ENCODE assay signal across 9 cellular contexts in genomic region chr19:2048959-2049740, GRCh38. TPM values are rescaled to one million over a fixed set of nuclear protein-coding genes. Genes with fewer than 3 reads are reported as not detected.
DNase-seq lines count a peak whose midpoint lies in the region; ATAC-seq, FAIRE-seq and TF ChIP-seq lines count a peak whose summit lies in the region.
"Had no signal": no experiment of that assay in that cellular context is flagged by ENCODE, and none has a peak within 500 bp of the region (broad histone marks: within the 10 kb centered on the region; RNA-seq: fewer than 3 reads in every experiment).

No MANE protein-coding gene starts in this region.

- peak overlapping the region; percentile 70 for H3K9ac ChIP-seq in GM12878 (ENCODE audit: control insufficient read depth, insufficient read depth, low read length)

- peaks cover 14% of the 10 kb centered on the region for H4K20me1 ChIP-seq in GM12878 (ENCODE audit: control insufficient read depth, insufficient read depth)

- H3K9me3 ChIP-seq in GM12878 (replicated peaks; ENCODE audit: control insufficient read depth, insufficient read depth, low read length) (no peaks in the 10 kb centered on the region), suprapubic skin (no peaks in the 10 kb centered on the region)

- H3K27ac Mint-ChIP-seq in T-helper 2 cell treated with Interferon-gamma antibody and Interleukin-4, amounts not matched to agents 5 μg/mL and 100 μg/mL, for 36 hours = peak overlapping the region; percentile 75

- TF ChIP-seq EP300 in GM12878 (IDR thresholded peaks at IDR 0.05; ENCODE audit: borderline replicate concordance in 1 of 2, control insufficient read depth in 1 of 2, low read depth in 2 of 2, low read length in 2 of 2) = no peak
- TF ChIP-seq EP300 in suprapubic skin (IDR thresholded peaks at IDR 0.05) = no peak

- SMC1A ChIA-PET in GM12878 (lab: Charles Lee; ENCODE audit: uncharacterized antibody, unreplicated experiment) = interaction anchor here (0.8 to 2.2 kb wide), 5 partner anchors 19 to 180 kb away, joined by 3 to 9 read pairs (median 4); no protein-coding TSS in a partner anchor

- RAD21 ChIA-PET in GM12878 (lab: Charles Lee; ENCODE audit: unreplicated experiment) = no interaction called here

- CTCF ChIA-PET in GM12878 (lab: Yijun Ruan, JAX) = interaction anchor here (1.0 to 2.3 kb wide), 6 partner anchors 13 to 152 kb away, joined by 3 to 7 read pairs (median 5); partner anchors contain the start of gene MOB3A

- H3K36me3 ChIP-seq in GM12878 (ENCODE audit: control insufficient read depth in 2 of 2, insufficient read depth in 2 of 2, low read length in 1 of 2) = peaks cover 4 to 11% of the 10 kb centered on the region in 2 experiments; a peak in 3 of 4 replicates
- peaks cover 28% of the 10 kb centered on the region for H3K36me3 ChIP-seq in suprapubic skin

- POLR2A ChIA-PET in GM12878 (lab: Charles Lee) = interaction anchor here (0.5 to 1.8 kb wide), 7 partner anchors 10 to 45 kb away, joined by 3 to 11 read pairs (median 4); no protein-coding TSS in a partner anchor

- H3K27me3 ChIP-seq in GM12878 (replicated peaks in 1 of 2; ENCODE audit: control insufficient read depth in 2 of 2, insufficient read depth in 2 of 2, low read length in 1 of 2) (no peaks in the 10 kb centered on the region), layer of hippocampus (ENCODE audit: control insufficient read depth, insufficient read depth, low read length) (no peaks in the 10 kb centered on the region), suprapubic skin (no peaks in the 10 kb centered on the region)

- peak; percentile 46 for TF ChIP-seq POLR2A in GM12878 (IDR thresholded peaks at IDR 0.05; ENCODE audit: low read depth, low read length)
- no peak for TF ChIP-seq POLR2A in suprapubic skin (IDR thresholded peaks at IDR 0.05)

- H3K79me2 ChIP-seq in GM12878 (ENCODE audit: control insufficient read depth, insufficient read depth, low read length) = peaks cover 64% of the 10 kb centered on the region

- no peak for FAIRE-seq in GM12878 (lab: Jason Lieb, UNC)

- no peak for TF ChIP-seq RAD21 in GM12878 (IDR thresholded peaks at IDR 0.05; ENCODE audit: insufficient read depth, low read depth, low read length)

- peak overlapping the region; percentile 91 for H3K4me2 ChIP-seq in GM12878 (ENCODE audit: control insufficient read depth, insufficient read depth)

- no TSS peak for BruUV-seq in GM12878 (replicated peaks; lab: Mats Ljungman, UMichigan)

- 8% methylated on average over 27 of the region's 27 CpGs for whole genome bisulfite sequencing in GM12878 (ENCODE audit: insufficient coverage, insufficient replicate concordance, low lambda C conversion rate, missing lambda C conversion rate)
- WGBS in suprapubic skin = 34% methylated on average over 16 of the region's 27 CpGs

- peak overlapping the region; percentile 79 for H3K27ac ChIP-seq in GM12878 (ENCODE audit: control insufficient read depth, insufficient read depth)
- peak overlapping the region; percentile 95 for H3K27ac ChIP-seq in layer of hippocampus (ENCODE audit: low read depth, low read length)
- H3K27ac ChIP-seq in suprapubic skin = peak overlapping the region; percentile 93

- in situ Hi-C loops in GM12878 (cut with MboI) = no loop called here
- in situ Hi-C loops in KBM-7 (cut with MboI; ENCODE audit: low pct_unique_long_range_greater_than_20kb, low sequenced_read_pairs) = no loop called here

- TF ChIP-seq CTCF in GM12878 (IDR thresholded peaks at IDR 0.05 in 2 of 3, conservative IDR thresholded peaks at IDR 0.05 in 1 of 3; ENCODE audit: control insufficient read depth in 2 of 3, extremely low read depth in 1 of 3, insufficient read depth in 1 of 3, low read depth in 3 of 3, low read length in 3 of 3) = no peak
- no peak for TF ChIP-seq CTCF in suprapubic skin (IDR thresholded peaks at IDR 0.05)

- peaks cover 16% of the 10 kb centered on the region for H3K36me3 Mint-ChIP-seq in T-helper 2 cell treated with Interferon-gamma antibody and Interleukin-4, amounts not matched to agents 5 μg/mL and 100 μg/mL, for 36 hours (ENCODE audit: low read depth)

- H2AFZ ChIP-seq in GM12878 (ENCODE audit: control insufficient read depth, low read depth, low read length) = no peak overlapping the region

- H3K4me3 ChIP-seq in GM12878 = peak overlapping the region; percentile 83
- H3K4me3 ChIP-seq in suprapubic skin = peak overlapping the region; percentile 85

- peak overlapping the region; percentile 85 for H3K4me3 Mint-ChIP-seq in T-helper 2 cell treated with Interferon-gamma antibody and Interleukin-4, amounts not matched to agents 5 μg/mL and 100 μg/mL, for 36 hours

- no peak for DNase-seq in T-helper 2 cell treated with Interferon-gamma antibody and Interleukin-4, amounts not matched to agents 5 μg/mL and 100 μg/mL, for 36 hours (ENCODE audit: low spot score)
- DNase-seq in T-helper 2 cell (no peak), GM12878 (ENCODE audit: low read depth, low spot score) (no peak), suprapubic skin (ENCODE audit: low spot score in 2 of 2) (peak; percentile 71 to 78), KBM-7 (no peak)

- peaks cover 19% of the 10 kb centered on the region for H3K4me1 Mint-ChIP-seq in T-helper 2 cell treated with Interferon-gamma antibody and Interleukin-4, amounts not matched to agents 5 μg/mL and 100 μg/mL, for 36 hours (ENCODE audit: low read depth)

- no peaks in the 10 kb centered on the region for H3K27me3 Mint-ChIP-seq in T-helper 2 cell treated with Interferon-gamma antibody and Interleukin-4, amounts not matched to agents 5 μg/mL and 100 μg/mL, for 36 hours (ENCODE audit: low read depth)

- H3K4me1 ChIP-seq in GM12878 (ENCODE audit: control insufficient read depth, insufficient read depth, low read length) (peaks cover 47% of the 10 kb centered on the region), suprapubic skin (peaks cover 85% of the 10 kb centered on the region)

- intact Hi-C loops in GM12878 (cut with micrococcal nuclease; ENCODE audit: unreplicated experiment) = no loop called here

- ATAC-seq in GM12878 = no peak
- no peak for ATAC-seq in GM21717 (IDR thresholded peaks at IDR 0.05; ENCODE audit: unreplicated experiment)
- no peak for ATAC-seq in HG02884 (IDR thresholded peaks at IDR 0.05; ENCODE audit: unreplicated experiment)

- no peaks in the 10 kb centered on the region for H3K9me3 Mint-ChIP-seq in T-helper 2 cell treated with Interferon-gamma antibody and Interleukin-4, amounts not matched to agents 5 μg/mL and 100 μg/mL, for 36 hours

RNA-seq across cellular contexts. Expression of gene MKNK2, which starts 1.9 kb away (rescaled TPM):
- 200 and 243 TPM in 2 replicates for total RNA-seq in GM12878 (2013; cell fraction: nucleolus; rRNA removed)
- 159 and 168 TPM in 2 replicates for total RNA-seq in GM12878 (2014; rRNA removed)
- total RNA-seq in GM12878 (2014; rRNA removed; fragmentation: Illumina TruSeq; extraction: Trizol) = 70.3 and 77.9 TPM in 2 replicates
- total RNA-seq in GM12878 (2021) = 365 and 378 TPM in 2 replicates
- 99.4 TPM for polyA plus RNA-seq in GM12878 (2011; ENCODE audit: low read depth)
- 113 and 223 TPM in 2 replicates for polyA plus RNA-seq in GM12878 (2011; rRNA removed)
- 264 and 354 TPM in 2 replicates for polyA plus RNA-seq in GM12878 (2011; cell fraction: cytosol; rRNA removed)
- polyA plus RNA-seq in GM12878 (2011; cell fraction: nucleus; rRNA removed) = 566 and 615 TPM in 2 replicates
- 257 and 345 TPM in 2 replicates for polyA plus RNA-seq in GM12878 (2012)
- polyA plus RNA-seq in GM12878 (2014; fragmentation: Illumina TruSeq; extraction: Trizol) = 29.6 and 61.9 TPM in 2 replicates
- polyA plus RNA-seq in GM12878 (2014; fragmentation: Nextera tagmentation; extraction: Ambion mirVana) = 10 to 100 TPM in 1 of 2 experiments, 1 to 10 TPM in 1; 9.6 to 17.6 TPM
- polyA plus RNA-seq in GM12878 (2014; rRNA removed) = 195 and 218 TPM in 2 replicates
- polyA plus RNA-seq in GM12878 (2016; fragmentation: Nextera tagmentation; extraction: Ambion mirVana) = 10 to 100 TPM; 38.3 to 53.3 TPM
- polyA minus RNA-seq in GM12878 (2011; rRNA and poly(A)+ RNA removed) = 188 and 408 TPM in 2 replicates
- polyA minus RNA-seq in GM12878 (2011; cell fraction: cytosol; rRNA and poly(A)+ RNA removed) = 223 and 291 TPM in 2 replicates
- polyA minus RNA-seq in GM12878 (2011; cell fraction: nucleus; rRNA and poly(A)+ RNA removed) = 114 and 130 TPM in 2 replicates
- 100 to 1,000 TPM; 209 to 249 (median 219) TPM for total RNA-seq in suprapubic skin

RNA-seq across cellular contexts. Expression of gene BTBD2, which starts 33.6 kb away (rescaled TPM):
- 28.6 and 36.5 TPM in 2 replicates for total RNA-seq in GM12878 (2013; cell fraction: nucleolus; rRNA removed)
- total RNA-seq in GM12878 (2014; rRNA removed) (18.3 and 19.9 TPM in 2 replicates), GM12878 (2014; rRNA removed; fragmentation: Illumina TruSeq; extraction: Trizol) (8.2 and 10.6 TPM in 2 replicates), GM12878 (2021) (62.2 and 66.2 TPM in 2 replicates), suprapubic skin (100 to 1,000 TPM in 1 of 4 donors, 10 to 100 TPM in 3; 83.0 to 101 (median 90.3) TPM)
- 14.1 TPM for polyA plus RNA-seq in GM12878 (2011; ENCODE audit: low read depth)
- polyA plus RNA-seq in GM12878 (2011; rRNA removed) (8.8 and 18.6 TPM in 2 replicates), GM12878 (2014; fragmentation: Illumina TruSeq; extraction: Trizol) (3.2 and 10.1 TPM in 2 replicates), GM12878 (2014; fragmentation: Nextera tagmentation; extraction: Ambion mirVana) (under 1 TPM; 0.13 to 0.37 TPM), GM12878 (2014; rRNA removed) (45.4 and 50.9 TPM in 2 replicates), GM12878 (2016; fragmentation: Nextera tagmentation; extraction: Ambion mirVana) (1 to 10 TPM; 4.5 to 5.5 TPM)
- 17.6 and 23.3 TPM in 2 replicates for polyA plus RNA-seq in GM12878 (2011; cell fraction: cytosol; rRNA removed)
- polyA plus RNA-seq in GM12878 (2011; cell fraction: nucleus; rRNA removed) = 31.2 and 32.5 TPM in 2 replicates
- 56.8 and 72.7 TPM in 2 replicates for polyA plus RNA-seq in GM12878 (2012)
- 7.7 and 16.5 TPM in 2 replicates for polyA minus RNA-seq in GM12878 (2011; rRNA and poly(A)+ RNA removed)
- polyA minus RNA-seq in GM12878 (2011; cell fraction: cytosol; rRNA and poly(A)+ RNA removed) = 16.2 TPM in 2 replicates
- polyA minus RNA-seq in GM12878 (2011; cell fraction: nucleus; rRNA and poly(A)+ RNA removed) = 5.9 and 13.0 TPM in 2 replicates

RNA-seq across cellular contexts. Expression of gene MOB3A, which starts 47.0 kb away (rescaled TPM):
- total RNA-seq in GM12878 (2013; cell fraction: nucleolus; rRNA removed) = 153 and 159 TPM in 2 replicates
- total RNA-seq in GM12878 (2014; rRNA removed) = 56.6 and 69.6 TPM in 2 replicates
- 32.7 and 40.5 TPM in 2 replicates for total RNA-seq in GM12878 (2014; rRNA removed; fragmentation: Illumina TruSeq; extraction: Trizol)
- total RNA-seq in GM12878 (2021) = 176 and 181 TPM in 2 replicates
- polyA plus RNA-seq in GM12878 (2011; ENCODE audit: low read depth) = 73.8 TPM
- polyA plus RNA-seq in GM12878 (2011; rRNA removed) = 71.7 and 229 TPM in 2 replicates
- polyA plus RNA-seq in GM12878 (2011; cell fraction: cytosol; rRNA removed) = 315 and 350 TPM in 2 replicates
- 137 and 163 TPM in 2 replicates for polyA plus RNA-seq in GM12878 (2011; cell fraction: nucleus; rRNA removed)
- 168 TPM in 2 replicates for polyA plus RNA-seq in GM12878 (2012)
- 54.2 and 82.9 TPM in 2 replicates for polyA plus RNA-seq in GM12878 (2014; fragmentation: Illumina TruSeq; extraction: Trizol)
- 10 to 100 TPM in 1 of 2 experiments, 1 to 10 TPM in 1; 7.5 to 10.9 TPM for polyA plus RNA-seq in GM12878 (2014; fragmentation: Nextera tagmentation; extraction: Ambion mirVana)
- polyA plus RNA-seq in GM12878 (2014; rRNA removed) = 123 and 147 TPM in 2 replicates
- polyA plus RNA-seq in GM12878 (2016; fragmentation: Nextera tagmentation; extraction: Ambion mirVana) = 10 to 100 TPM; 79.3 to 79.5 TPM
- polyA minus RNA-seq in GM12878 (2011; rRNA and poly(A)+ RNA removed) = 236 and 392 TPM in 2 replicates
- 239 TPM in 2 replicates for polyA minus RNA-seq in GM12878 (2011; cell fraction: cytosol; rRNA and poly(A)+ RNA removed)
- 54.2 and 86.9 TPM in 2 replicates for polyA minus RNA-seq in GM12878 (2011; cell fraction: nucleus; rRNA and poly(A)+ RNA removed)
- 10 to 100 TPM; 23.7 to 29.4 (median 28.1) TPM for total RNA-seq in suprapubic skin

RNA-seq across cellular contexts. Expression of gene IZUMO4, which starts 47.6 kb away (rescaled TPM):
- 35.1 and 37.8 TPM in 2 replicates for total RNA-seq in GM12878 (2013; cell fraction: nucleolus; rRNA removed)
- total RNA-seq in GM12878 (2014; rRNA removed) (20.7 and 22.3 TPM in 2 replicates), GM12878 (2014; rRNA removed; fragmentation: Illumina TruSeq; extraction: Trizol) (7.2 and 7.6 TPM in 2 replicates), GM12878 (2021) (12.0 and 14.6 TPM in 2 replicates), suprapubic skin (1 to 10 TPM; 2.1 to 8.1 (median 6.4) TPM)
- 16.5 TPM for polyA plus RNA-seq in GM12878 (2011; ENCODE audit: low read depth)
- polyA plus RNA-seq in GM12878 (2011; rRNA removed) (14.2 and 22.9 TPM in 2 replicates), GM12878 (2014; fragmentation: Illumina TruSeq; extraction: Trizol) (3.8 and 7.3 TPM in 2 replicates), GM12878 (2014; fragmentation: Nextera tagmentation; extraction: Ambion mirVana) (1 to 10 TPM in 1 of 2 experiments, under 1 TPM in 1; 0.53 to 1.9 TPM), GM12878 (2014; rRNA removed) (27.1 and 30.3 TPM in 2 replicates), GM12878 (2016; fragmentation: Nextera tagmentation; extraction: Ambion mirVana) (1 to 10 TPM; 5.5 to 6.9 TPM)
- 23.3 and 39.9 TPM in 2 replicates for polyA plus RNA-seq in GM12878 (2011; cell fraction: cytosol; rRNA removed)
- polyA plus RNA-seq in GM12878 (2011; cell fraction: nucleus; rRNA removed) = 285 and 407 TPM in 2 replicates
- polyA plus RNA-seq in GM12878 (2012) = 52.8 and 57.2 TPM in 2 replicates
- 7.2 and 11.1 TPM in 2 replicates for polyA minus RNA-seq in GM12878 (2011; rRNA and poly(A)+ RNA removed)
- 4.0 and 5.9 TPM in 2 replicates for polyA minus RNA-seq in GM12878 (2011; cell fraction: cytosol; rRNA and poly(A)+ RNA removed)
- 23.2 and 25.0 TPM in 2 replicates for polyA minus RNA-seq in GM12878 (2011; cell fraction: nucleus; rRNA and poly(A)+ RNA removed)
- total RNA-seq: Daoy had no signal

Comparison
In these comparisons a context has a peak if more than half of its experiments do, and no peak if none do; other contexts are left out.
1. DNase-seq: peak in suprapubic skin (2 of 2); none in T-helper 2 cell treated with Interferon-gamma antibody and Interleukin-4, amounts not matched to agents 5 μg/mL and 100 μg/mL, for 36 hours (single experiment), T-helper 2 cell (0 of 5), GM12878 (single experiment) and KBM-7 (single experiment).
2. Peak in every context shown above with its lines, with median percentiles within 50 percentile points of each other: H3K27ac ChIP-seq.